ENCODE assay signal across 14 cellular contexts in genomic region chr3:24128195-24129005, GRCh38.
DNase-seq lines count a peak whose midpoint lies in the region; ATAC-seq, FAIRE-seq and TF ChIP-seq lines count a peak whose summit lies in the region.
"Had no signal": no experiment of that assay in that cellular context is flagged by ENCODE, and none has a peak within 500 bp of the region (broad histone marks: within the 10 kb centered on the region; RNA-seq: fewer than 3 reads in every experiment).

No MANE protein-coding gene starts in this region.

- no peaks in the 10 kb centered on the region for H3K4me1 Mint-ChIP-seq in activated CD8-positive, alpha-beta T cell treated with anti-CD3 and anti-CD28 coated beads, Interleukin-2, amount 10 ng/mL, durations not matched to agents 7 days and 5 days (ENCODE audit: low read depth)
- H3K4me1 Mint-ChIP-seq: activated naive CD4-positive, alpha-beta T cell treated with anti-CD3 and anti-CD28 coated beads, Interleukin-2, amount 50 U/mL, for 24 hours; stimulated activated naive CD8-positive, alpha-beta T cell treated with anti-CD3 and anti-CD28 coated beads, Interleukin-15, amount 100 ng/mL, for 72 hours had no signal

- H3K4me2 ChIP-seq in IMR-90 (ENCODE audit: low read depth, low read length) (no peak overlapping the region), HepG2 (ENCODE audit: low read depth, low read length) (no peak overlapping the region)

- H3K23ac ChIP-seq in IMR-90 (ENCODE audit: low read depth, low read length), result no peak overlapping the region

- H2BK5ac ChIP-seq in IMR-90 (ENCODE audit: low read depth, low read length, poor library complexity, severe bottlenecking), result no peak overlapping the region

- H3K9me3 ChIP-seq in IMR-90 (ENCODE audit: control insufficient read depth, insufficient read depth, low read length), result no peaks in the 10 kb centered on the region
- H3K9me3 ChIP-seq in HepG2 (ENCODE audit: low read length), result no peaks in the 10 kb centered on the region

- H4K91ac ChIP-seq in IMR-90 (ENCODE audit: insufficient read depth, low read depth, low read length), result no peak overlapping the region

- BruUV-seq in IMR-90 (replicated peaks; lab: Mats Ljungman, UMichigan) (no TSS peak), HepG2 (replicated peaks; lab: Mats Ljungman, UMichigan) (no TSS peak)

- no peaks in the 10 kb centered on the region for H3K36me3 ChIP-seq in IMR-90 (ENCODE audit: control insufficient read depth, insufficient read depth, low read length)
- peaks cover 3 to 48% of the 10 kb centered on the region in 2 experiments; a peak in 4 of 5 replicates for H3K36me3 ChIP-seq in HepG2 (replicated peaks in 1 of 2; ENCODE audit: control insufficient read depth in 1 of 2, insufficient read depth in 2 of 2, low read length in 2 of 2)

- H2BK20ac ChIP-seq in IMR-90 (ENCODE audit: low read depth, low read length), result no peak overlapping the region

- H2AFZ ChIP-seq in IMR-90 (replicated peaks; ENCODE audit: low read length, poor library complexity) (no peak overlapping the region), HepG2 (ENCODE audit: low read length) (no peak overlapping the region)

- no peak for TF ChIP-seq POLR2A in IMR-90 (IDR thresholded peaks at IDR 0.05; ENCODE audit: low read depth, low read length)
- TF ChIP-seq POLR2A in H54 (IDR thresholded peaks at IDR 0.05; ENCODE audit: low read depth, low read length), result no peak
- no peak for TF ChIP-seq POLR2A in HepG2 (IDR thresholded peaks at IDR 0.05; ENCODE audit: insufficient read depth in 1 of 2, low read depth in 2 of 2, low read length in 2 of 2)

- DNase-seq in AG08396 (ENCODE audit: low spot score) (peak; percentile 15), IMR-90 (peak; percentile 43), astrocyte of the spinal cord (ENCODE audit: low read depth, low spot score) (peak; percentile 15), iris pigment epithelial cell (ENCODE audit: low read depth) (peak; percentile 84), H54 (ENCODE audit: insufficient read length, low spot score) (no peak), HepG2 (ENCODE audit: low spot score) (no peak)
- no peak for DNase-seq in activated CD8-positive, alpha-beta T cell treated with anti-CD3 and anti-CD28 coated beads, Interleukin-2, amount 10 ng/mL, durations not matched to agents 7 days and 5 days
- DNase-seq: CD4-positive, alpha-beta T cell; foreskin melanocyte; midbrain; stimulated activated naive CD8-positive, alpha-beta T cell treated with anti-CD3 and anti-CD28 coated beads, Interleukin-15, amount 100 ng/mL, for 72 hours had no signal

- no peak for FAIRE-seq in H54 (lab: Jason Lieb, UNC)
- no peak for FAIRE-seq in HepG2 (lab: Jason Lieb, UNC)
- FAIRE-seq: GM12878 had no signal

- H4K20me1 ChIP-seq in IMR-90 (ENCODE audit: insufficient read depth, low read length) (no peaks in the 10 kb centered on the region), HepG2 (ENCODE audit: insufficient read depth, low read length) (no peaks in the 10 kb centered on the region)

- ATAC-seq in IMR-90 (ENCODE audit: low read depth) (peak; percentile 49), HepG2 (no peak), GM21447 (IDR thresholded peaks at IDR 0.05; ENCODE audit: unreplicated experiment) (no peak)
- no peak for ATAC-seq in activated CD8-positive, alpha-beta T cell treated with anti-CD3 and anti-CD28 coated beads, Interleukin-2, amount 10 ng/mL, durations not matched to agents 7 days and 5 days
- ATAC-seq: GM12878; stimulated activated naive CD8-positive, alpha-beta T cell treated with anti-CD3 and anti-CD28 coated beads, Interleukin-15, amount 100 ng/mL, for 72 hours had no signal

- H3K56ac ChIP-seq in IMR-90 (ENCODE audit: extremely low read depth, insufficient read depth, low read length), result no peak overlapping the region

- H2BK15ac ChIP-seq in IMR-90 (ENCODE audit: low read depth, low read length), result no peak overlapping the region

- H3K9me1 ChIP-seq in IMR-90 (ENCODE audit: insufficient read depth, low read length), result no peaks in the 10 kb centered on the region

- no peak overlapping the region for H4K8ac ChIP-seq in IMR-90 (ENCODE audit: low read depth in 2 of 2, low read length in 2 of 2)

- CTCF ChIA-PET in IMR-90 (lab: Yijun Ruan, JAX) (interaction anchor here (0.7 to 1.0 kb wide), 3 partner anchors 11 to 51 kb away, joined by 3 read pairs; no protein-coding TSS in a partner anchor), HepG2 (lab: Yijun Ruan, JAX; ENCODE audit: low intra/inter-chr PET ratio, low total read pairs) (no interaction called here)
- CTCF ChIA-PET in activated CD8-positive, alpha-beta T cell treated with anti-CD3 and anti-CD28 coated beads, Interleukin-2, amount 10 ng/mL, durations not matched to agents 7 days and 5 days (lab: Charles Lee), result no interaction called here

- TF ChIP-seq EP300 in HepG2 (IDR thresholded peaks at IDR 0.05; ENCODE audit: low read depth in 2 of 2, low read length in 2 of 2) (no peak), HepG2 (CRISPR knock-in tag; IDR thresholded peaks at IDR 0.05; ENCODE audit: borderline replicate concordance) (no peak)

- peak overlapping the region; percentile 56 for H3K18ac ChIP-seq in IMR-90 (ENCODE audit: low read depth, low read length)

- TF ChIP-seq RAD21 in IMR-90 (IDR thresholded peaks at IDR 0.05; ENCODE audit: low read length), result no peak
- no peak for TF ChIP-seq RAD21 in HepG2 (CRISPR knock-in tag; IDR thresholded peaks at IDR 0.05)

- intact Hi-C loops in IMR-90 (cut with micrococcal nuclease), result no loop called here
- intact Hi-C loops in HepG2 (cut with micrococcal nuclease; ENCODE audit: unreplicated experiment), result no loop called here

- in situ Hi-C loops in IMR-90 (cut with MboI; ENCODE audit: low sequenced_read_pairs) (no loop called here), astrocyte of the spinal cord (cut with HindIII; ENCODE audit: low sequenced_read_pairs) (no loop called here), HepG2 (cut with HindIII; ENCODE audit: extremely low pct_ligation_motif_present, low pct_unique_long_range_greater_than_20kb) (no loop called here)

- TF ChIP-seq CTCF in IMR-90 (conservative IDR thresholded peaks at IDR 0.05; ENCODE audit: low read depth, low read length), result no peak
- no peak for TF ChIP-seq CTCF in astrocyte of the spinal cord (IDR thresholded peaks at IDR 0.05; ENCODE audit: low read depth, low read length)
- no peak for TF ChIP-seq CTCF in HepG2 (CRISPR knock-in tag; IDR thresholded peaks at IDR 0.05)

- H3K27me3 ChIP-seq in IMR-90 (ENCODE audit: control insufficient read depth, insufficient read depth, low read length) (no peaks in the 10 kb centered on the region), HepG2 (ENCODE audit: control insufficient read depth in 1 of 2, insufficient read depth in 2 of 2, low read length in 2 of 2) (no peaks in the 10 kb centered on the region)

- no peak overlapping the region for H2AK5ac ChIP-seq in IMR-90 (ENCODE audit: low read depth, low read length)

- no peak overlapping the region for H3K27ac Mint-ChIP-seq in activated CD8-positive, alpha-beta T cell treated with anti-CD3 and anti-CD28 coated beads, Interleukin-2, amount 10 ng/mL, durations not matched to agents 7 days and 5 days
- H3K27ac Mint-ChIP-seq: activated naive CD4-positive, alpha-beta T cell treated with anti-CD3 and anti-CD28 coated beads, Interleukin-2, amount 50 U/mL, for 24 hours; CD4-positive, alpha-beta T cell; stimulated activated naive CD8-positive, alpha-beta T cell treated with anti-CD3 and anti-CD28 coated beads, Interleukin-15, amount 100 ng/mL, for 72 hours had no signal

- no peak overlapping the region for H3K4ac ChIP-seq in IMR-90 (ENCODE audit: low read depth, low read length)

- no CpG with 5 or more reads among the region's 4 CpGs for WGBS in IMR-90 (ENCODE audit: extremely low coverage in 2 of 2, insufficient read length in 1 of 2), 2 experiments
- WGBS in HepG2 (ENCODE audit: low lambda C conversion rate), result 95% methylated on average over 4 of the region's 4 CpGs

- H3K27ac ChIP-seq in IMR-90 (ENCODE audit: insufficient read depth, low read length) (no peak overlapping the region; the same call in 1 of the 2 replicates), HepG2 (ENCODE audit: extremely low read length, insufficient read depth, low read length) (no peak overlapping the region)

- H3K4me1 ChIP-seq in IMR-90 (ENCODE audit: control insufficient read depth, insufficient read depth, low read length), result peaks cover 6% of the 10 kb centered on the region
- H3K4me1 ChIP-seq in HepG2 (ENCODE audit: insufficient read depth, low read length), result no peaks in the 10 kb centered on the region

- no peaks in the 10 kb centered on the region for H3K9me3 Mint-ChIP-seq in activated CD8-positive, alpha-beta T cell treated with anti-CD3 and anti-CD28 coated beads, Interleukin-2, amount 10 ng/mL, durations not matched to agents 7 days and 5 days (ENCODE audit: insufficient read depth)
- H3K9me3 Mint-ChIP-seq: activated naive CD4-positive, alpha-beta T cell treated with anti-CD3 and anti-CD28 coated beads, Interleukin-2, amount 50 U/mL, for 24 hours; CD4-positive, alpha-beta T cell had no signal

- no peak overlapping the region for H3K9ac ChIP-seq in IMR-90 (ENCODE audit: low read depth, low read length)
- no peak overlapping the region for H3K9ac ChIP-seq in HepG2 (ENCODE audit: insufficient read depth, low read depth, low read length)

- H2BK120ac ChIP-seq in IMR-90 (ENCODE audit: low read depth, low read length), result no peak overlapping the region

- H3K27me3 Mint-ChIP-seq in activated CD8-positive, alpha-beta T cell treated with anti-CD3 and anti-CD28 coated beads, Interleukin-2, amount 10 ng/mL, durations not matched to agents 7 days and 5 days (ENCODE audit: low read depth), result no peaks in the 10 kb centered on the region
- H3K27me3 Mint-ChIP-seq: activated naive CD4-positive, alpha-beta T cell treated with anti-CD3 and anti-CD28 coated beads, Interleukin-2, amount 50 U/mL, for 24 hours; CD4-positive, alpha-beta T cell; stimulated activated naive CD8-positive, alpha-beta T cell treated with anti-CD3 and anti-CD28 coated beads, Interleukin-15, amount 100 ng/mL, for 72 hours had no signal

- H3K14ac ChIP-seq in IMR-90 (replicated peaks; ENCODE audit: low read depth, low read length), result 0 out of 2 replicates have a peak overlapping the region, but pooled peaks have one; percentile 32

- H3K4me3 ChIP-seq in IMR-90 (ENCODE audit: insufficient read depth, low read depth, low read length) (no peak overlapping the region), astrocyte of the spinal cord (ENCODE audit: low read depth, low read length) (no peak overlapping the region), HepG2 (replicated peaks in 1 of 3; ENCODE audit: insufficient read depth in 1 of 3, low read depth in 2 of 3, low read length in 3 of 3) (no peak overlapping the region)
- H3K4me3 ChIP-seq: GM12878 had no signal

- no peaks in the 10 kb centered on the region for H3K36me3 Mint-ChIP-seq in activated CD8-positive, alpha-beta T cell treated with anti-CD3 and anti-CD28 coated beads, Interleukin-2, amount 10 ng/mL, durations not matched to agents 7 days and 5 days (ENCODE audit: low read depth)
- H3K36me3 Mint-ChIP-seq: activated naive CD4-positive, alpha-beta T cell treated with anti-CD3 and anti-CD28 coated beads, Interleukin-2, amount 50 U/mL, for 24 hours had no signal

- dilution Hi-C loops in IMR-90 (cut with HindIII; ENCODE audit: low sequenced_read_pairs, unreplicated experiment), result no loop called here

- H2AK9ac ChIP-seq in IMR-90 (replicated peaks; ENCODE audit: low read depth, low read length, poor library complexity), result no peak overlapping the region

- H3K4me3 Mint-ChIP-seq in activated CD8-positive, alpha-beta T cell treated with anti-CD3 and anti-CD28 coated beads, Interleukin-2, amount 10 ng/mL, durations not matched to agents 7 days and 5 days, result no peak overlapping the region
- H3K4me3 Mint-ChIP-seq: activated naive CD4-positive, alpha-beta T cell treated with anti-CD3 and anti-CD28 coated beads, Interleukin-2, amount 50 U/mL, for 24 hours; CD4-positive, alpha-beta T cell; stimulated activated naive CD8-positive, alpha-beta T cell treated with anti-CD3 and anti-CD28 coated beads, Interleukin-15, amount 100 ng/mL, for 72 hours had no signal

- H4K5ac ChIP-seq in IMR-90 (ENCODE audit: low read depth, low read length), result no peak overlapping the region; the same call in 1 of the 2 replicates

- POLR2A ChIA-PET in IMR-90 (lab: Charles Lee; ENCODE audit: unreplicated experiment), result no interaction called here
- POLR2A ChIA-PET in activated CD8-positive, alpha-beta T cell treated with anti-CD3 and anti-CD28 coated beads, Interleukin-2, amount 10 ng/mL, durations not matched to agents 7 days and 5 days (lab: Charles Lee), result no interaction called here
- POLR2A ChIA-PET in HepG2 (lab: Yijun Ruan, JAX), result no interaction called here

- H3K79me2 ChIP-seq in HepG2 (ENCODE audit: insufficient read depth, low read length), result no peaks in the 10 kb centered on the region

- H3K79me1 ChIP-seq in IMR-90 (ENCODE audit: low read depth in 1 of 2, low read length in 2 of 2), result no peaks in the 10 kb centered on the region

Comparison
In these comparisons a context has a peak if more than half of its experiments do, and no peak if none do; other contexts are left out.
1. DNase-seq: peak in AG08396 (single experiment), IMR-90 (single experiment), astrocyte of the spinal cord (single experiment) and iris pigment epithelial cell (single experiment); none in H54 (single experiment), activated CD8-positive, alpha-beta T cell treated with anti-CD3 and anti-CD28 coated beads, Interleukin-2, amount 10 ng/mL, durations not matched to agents 7 days and 5 days (single experiment) and HepG2 (single experiment).